18 cellular contexts compared by ENCODE assay signal in the genomic region with DNA sequence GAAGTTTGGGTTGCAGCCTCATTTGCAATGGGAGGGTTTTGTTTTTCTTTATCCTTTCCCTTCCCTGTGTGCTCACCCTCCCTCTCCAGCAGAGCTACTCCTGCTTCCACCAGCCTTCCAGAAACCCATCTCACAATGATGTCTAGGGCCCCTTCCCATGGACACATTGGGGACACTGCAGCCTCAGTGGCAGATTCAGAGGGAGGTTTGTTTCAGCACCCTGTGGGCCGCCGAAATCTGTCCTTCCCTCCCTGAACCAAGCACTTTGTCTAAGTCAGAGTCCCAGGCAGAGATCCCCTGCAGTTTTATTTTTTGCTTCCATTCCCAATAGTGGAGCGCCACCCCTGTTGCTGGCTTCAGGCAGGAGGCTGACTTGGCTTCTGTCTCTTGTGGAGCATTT. TPM values are rescaled to one million over a fixed set of nuclear protein-coding genes. Genes with fewer than 3 reads are reported as not detected.
DNase-seq lines count a peak whose midpoint lies in the region; ATAC-seq and TF ChIP-seq lines count a peak whose summit lies in the region.
"Had no signal": no experiment of that assay in that cellular context is flagged by ENCODE, and none has a peak within 500 bp of the region (broad histone marks: within the 10 kb centered on the region; RNA-seq: fewer than 3 reads in every experiment).

No MANE protein-coding gene starts in this region.

- no peaks in the 10 kb centered on the region for H3K9me3 Mint-ChIP-seq in Calu3 (ENCODE audit: low read depth, unreplicated experiment)
- H3K9me3 Mint-ChIP-seq in WTC11: no peaks in the 10 kb centered on the region
- H3K9me3 Mint-ChIP-seq: CD4-positive, alpha-beta T cell; IgD-negative memory B cell had no signal

- peak overlapping the region; percentile 62 for H3K27ac Mint-ChIP-seq in Calu3 (ENCODE audit: unreplicated experiment)
- H3K27ac Mint-ChIP-seq in WTC11: peak overlapping the region; percentile 87; the same call in 1 of the 2 replicates
- H3K27ac Mint-ChIP-seq: B cell; CD4-positive, alpha-beta T cell had no signal

- H3K27ac ChIP-seq in HEK293 (ENCODE audit: extremely low read depth, low read depth, low read length): no peak overlapping the region

- no peaks in the 10 kb centered on the region for H3K36me3 ChIP-seq in HEK293 (ENCODE audit: control insufficient read depth in 2 of 2, insufficient read depth in 1 of 2, low read length in 2 of 2)

- H3K27me3 Mint-ChIP-seq in Calu3 (ENCODE audit: unreplicated experiment) (no peaks in the 10 kb centered on the region), WTC11 (ENCODE audit: low read depth) (no peaks in the 10 kb centered on the region)

- H3K9me3 ChIP-seq in HEK293 (ENCODE audit: control insufficient read depth, insufficient read depth, low read depth, low read length): no peaks in the 10 kb centered on the region

- H3K4me3 Mint-ChIP-seq in Calu3 (ENCODE audit: low read depth, unreplicated experiment): no peak overlapping the region
- H3K4me3 Mint-ChIP-seq in WTC11: no peak overlapping the region
- H3K4me3 Mint-ChIP-seq: B cell; CD4-positive, alpha-beta T cell; IgD-negative memory B cell had no signal

- POLR2A ChIA-PET in HEK293 (lab: Yijun Ruan, JAX): no interaction called here
- POLR2A ChIA-PET in WTC11 (lab: Charles Lee): interaction anchor here (0.6 kb wide), 1 partner anchor 10 kb away, joined by 3 read pairs; no protein-coding TSS in a partner anchor

- no peak overlapping the region for H3K4me3 ChIP-seq in HEK293 (ENCODE audit: low read depth, low read length)

- intact Hi-C loops in Calu3 (cut with micrococcal nuclease; ENCODE audit: unreplicated experiment): no loop called here

- TF ChIP-seq CTCF in Calu3 (IDR thresholded peaks at IDR 0.05; ENCODE audit: unreplicated experiment) (no peak), HEK293 (tag by site-specific recombination; IDR thresholded peaks at IDR 0.05) (no peak), WTC11 (IDR thresholded peaks at IDR 0.05) (no peak)

- peaks cover 4% of the 10 kb centered on the region for H3K36me3 Mint-ChIP-seq in Calu3 (ENCODE audit: insufficient read depth, unreplicated experiment)
- H3K36me3 Mint-ChIP-seq in WTC11: no peaks in the 10 kb centered on the region
- H3K36me3 Mint-ChIP-seq: IgD-negative memory B cell had no signal

- BruUV-seq in Calu3 (replicated peaks; lab: Mats Ljungman, UMichigan): no TSS peak

- ATAC-seq in WTC11 (no peak), GM18858 (IDR thresholded peaks at IDR 0.05; ENCODE audit: unreplicated experiment) (no peak), GM21447 (IDR thresholded peaks at IDR 0.05; ENCODE audit: unreplicated experiment) (no peak), HG03571 (IDR thresholded peaks at IDR 0.05; ENCODE audit: unreplicated experiment) (no peak)

- no peaks in the 10 kb centered on the region for H3K4me1 ChIP-seq in HEK293 (ENCODE audit: control insufficient read depth, insufficient read depth, low read length)

- peaks cover 32% of the 10 kb centered on the region for H3K4me1 Mint-ChIP-seq in Calu3 (ENCODE audit: low read depth, unreplicated experiment)
- peaks cover 18% of the 10 kb centered on the region for H3K4me1 Mint-ChIP-seq in WTC11

- DNase-seq in Calu3 (no peak), WTC11 (ENCODE audit: low spot score) (no peak), iPS-NIHi7 (ENCODE audit: extremely low spot score) (peak; percentile 18), NCI-H2196 treated with DMSO at 0.1 percent for 48 hours (lab: John Stamatoyannopoulos, UW; ENCODE audit: unreplicated experiment) (no peak)
- DNase-seq: ACHN; C1 segment of cervical spinal cord; CD4-positive, alpha-beta T cell; DMS153; DMS79 treated with DMSO at 0.1 percent for 48 hours; EL; GDM1; H7 had no signal

- CTCF ChIA-PET in Calu3 (lab: Charles Lee) (no interaction called here), HEK293 (lab: Yijun Ruan, JAX) (interaction anchor here (0.6 to 5.2 kb wide), 5 partner anchors 11 to 1878 kb away, joined by 3 to 106 read pairs (median 4); no protein-coding TSS in a partner anchor), WTC11 (lab: Charles Lee) (interaction anchor here (1.0 to 3.3 kb wide), 2 partner anchors 10 to 58 kb away, joined by 4 to 16 read pairs; partner anchors contain the start of gene TAB1)

TF ChIP-seq in HEK293, 187 proteins besides CTCF, POLR2A, EP300 and RAD21 (continues in another document):
- TF ChIP-seq ZIC2 (tag by site-specific recombination; IDR thresholded peaks at IDR 0.05) (peak; percentile 58; the same call in 1 of the 2 replicates), ZBTB44 (tag by site-specific recombination; IDR thresholded peaks at IDR 0.05) (no peak), ZSCAN23 (tag by site-specific recombination; IDR thresholded peaks at IDR 0.05) (no peak), ZNF624 (tag by site-specific recombination; IDR thresholded peaks at IDR 0.05) (no peak), PRDM1 (tag by site-specific recombination; IDR thresholded peaks at IDR 0.05) (no peak), ZNF341 (tag by site-specific recombination; IDR thresholded peaks at IDR 0.05; ENCODE audit: low read depth) (peak; percentile 96), ZNF140 (tag by site-specific recombination; IDR thresholded peaks at IDR 0.05) (no peak), ZFP37 (tag by site-specific recombination; IDR thresholded peaks at IDR 0.05) (no peak), ZNF571 (tag by site-specific recombination; IDR thresholded peaks at IDR 0.05) (no peak)
- TF ChIP-seq, protein P1, sequence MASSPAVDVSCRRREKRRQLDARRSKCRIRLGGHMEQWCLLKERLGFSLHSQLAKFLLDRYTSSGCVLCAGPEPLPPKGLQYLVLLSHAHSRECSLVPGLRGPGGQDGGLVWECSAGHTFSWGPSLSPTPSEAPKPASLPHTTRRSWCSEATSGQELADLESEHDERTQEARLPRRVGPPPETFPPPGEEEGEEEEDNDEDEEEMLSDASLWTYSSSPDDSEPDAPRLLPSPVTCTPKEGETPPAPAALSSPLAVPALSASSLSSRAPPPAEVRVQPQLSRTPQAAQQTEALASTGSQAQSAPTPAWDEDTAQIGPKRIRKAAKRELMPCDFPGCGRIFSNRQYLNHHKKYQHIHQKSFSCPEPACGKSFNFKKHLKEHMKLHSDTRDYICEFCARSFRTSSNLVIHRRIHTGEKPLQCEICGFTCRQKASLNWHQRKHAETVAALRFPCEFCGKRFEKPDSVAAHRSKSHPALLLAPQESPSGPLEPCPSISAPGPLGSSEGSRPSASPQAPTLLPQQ (tag by site-specific recombination; IDR thresholded peaks at IDR 0.05): no peak

TF ChIP-seq in WTC11, 78 proteins besides CTCF, POLR2A, EP300 and RAD21 (continues in another document):
- TF ChIP-seq TEAD1 (CRISPR knock-in tag; IDR thresholded peaks at IDR 0.05) (no peak), CREB1 (CRISPR knock-in tag; IDR thresholded peaks at IDR 0.05) (no peak), TEAD4 (CRISPR knock-in tag; IDR thresholded peaks at IDR 0.05) (no peak), NFATC4 (CRISPR knock-in tag; IDR thresholded peaks at IDR 0.05) (no peak), ZNF219 (CRISPR knock-in tag; IDR thresholded peaks at IDR 0.05; ENCODE audit: borderline replicate concordance) (no peak)
- TF ChIP-seq, protein P2, sequence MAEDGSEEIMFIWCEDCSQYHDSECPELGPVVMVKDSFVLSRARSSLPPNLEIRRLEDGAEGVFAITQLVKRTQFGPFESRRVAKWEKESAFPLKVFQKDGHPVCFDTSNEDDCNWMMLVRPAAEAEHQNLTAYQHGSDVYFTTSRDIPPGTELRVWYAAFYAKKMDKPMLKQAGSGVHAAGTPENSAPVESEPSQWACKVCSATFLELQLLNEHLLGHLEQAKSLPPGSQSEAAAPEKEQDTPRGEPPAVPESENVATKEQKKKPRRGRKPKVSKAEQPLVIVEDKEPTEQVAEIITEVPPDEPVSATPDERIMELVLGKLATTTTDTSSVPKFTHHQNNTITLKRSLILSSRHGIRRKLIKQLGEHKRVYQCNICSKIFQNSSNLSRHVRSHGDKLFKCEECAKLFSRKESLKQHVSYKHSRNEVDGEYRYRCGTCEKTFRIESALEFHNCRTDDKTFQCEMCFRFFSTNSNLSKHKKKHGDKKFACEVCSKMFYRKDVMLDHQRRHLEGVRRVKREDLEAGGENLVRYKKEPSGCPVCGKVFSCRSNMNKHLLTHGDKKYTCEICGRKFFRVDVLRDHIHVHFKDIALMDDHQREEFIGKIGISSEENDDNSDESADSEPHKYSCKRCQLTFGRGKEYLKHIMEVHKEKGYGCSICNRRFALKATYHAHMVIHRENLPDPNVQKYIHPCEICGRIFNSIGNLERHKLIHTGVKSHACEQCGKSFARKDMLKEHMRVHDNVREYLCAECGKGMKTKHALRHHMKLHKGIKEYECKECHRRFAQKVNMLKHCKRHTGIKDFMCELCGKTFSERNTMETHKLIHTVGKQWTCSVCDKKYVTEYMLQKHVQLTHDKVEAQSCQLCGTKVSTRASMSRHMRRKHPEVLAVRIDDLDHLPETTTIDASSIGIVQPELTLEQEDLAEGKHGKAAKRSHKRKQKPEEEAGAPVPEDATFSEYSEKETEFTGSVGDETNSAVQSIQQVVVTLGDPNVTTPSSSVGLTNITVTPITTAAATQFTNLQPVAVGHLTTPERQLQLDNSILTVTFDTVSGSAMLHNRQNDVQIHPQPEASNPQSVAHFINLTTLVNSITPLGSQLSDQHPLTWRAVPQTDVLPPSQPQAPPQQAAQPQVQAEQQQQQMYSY (CRISPR knock-in tag; IDR thresholded peaks at IDR 0.05): no peak
- TF ChIP-seq, protein P3, sequence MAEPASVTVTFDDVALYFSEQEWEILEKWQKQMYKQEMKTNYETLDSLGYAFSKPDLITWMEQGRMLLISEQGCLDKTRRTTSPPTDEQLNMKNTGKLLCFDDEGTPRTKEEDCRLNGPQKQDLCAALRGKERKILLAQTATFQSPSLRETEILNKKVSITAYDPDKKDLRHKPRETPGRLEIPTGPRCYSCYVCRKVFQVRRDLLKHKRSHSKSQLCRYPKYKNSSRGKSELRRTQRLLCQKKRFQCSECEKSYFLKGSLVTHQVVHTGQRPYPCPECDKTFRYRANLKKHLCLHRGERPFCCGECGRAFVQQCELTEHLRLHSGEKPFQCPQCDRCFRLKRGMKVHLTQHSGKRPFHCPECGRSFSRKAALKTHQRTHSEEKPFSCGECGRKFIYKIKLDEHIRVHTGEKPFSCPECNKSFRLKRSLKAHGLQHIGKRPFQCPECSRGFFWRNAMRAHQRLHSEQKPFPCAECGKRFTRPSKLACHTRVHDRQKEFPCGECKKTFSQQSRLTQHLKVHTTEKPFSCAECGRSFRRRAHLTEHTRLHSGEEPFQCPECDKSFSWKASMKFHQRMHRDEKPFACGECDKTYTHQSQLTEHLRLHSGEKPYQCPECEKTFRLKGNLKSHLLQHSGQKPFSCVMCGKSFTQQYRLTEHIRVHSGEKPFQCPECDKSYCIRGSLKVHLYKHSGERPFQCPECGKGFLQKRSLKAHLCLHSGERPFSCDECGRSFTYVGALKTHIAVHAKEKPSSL (CRISPR knock-in tag; conservative IDR thresholded peaks at IDR 0.05): no peak

RNA-seq across cellular contexts. Expression of gene SYNGR1, which starts 8.6 kb away (rescaled TPM):
- total RNA-seq in Calu3 (2022): 12.3 and 16.8 TPM in 2 replicates
- total RNA-seq in WTC11 (2021): 26.5 to 35.3 TPM (median 28.7 TPM) in 3 replicates

RNA-seq across cellular contexts. Expression of gene RPL3, which starts 21.8 kb away (rescaled TPM):
- 977 and 1,058 TPM in 2 replicates for total RNA-seq in Calu3 (2022)
- 3,009 to 3,279 TPM (median 3,249 TPM) in 3 replicates for total RNA-seq in WTC11 (2021)

RNA-seq across cellular contexts. Expression of gene TAB1, which starts 58.4 kb away (rescaled TPM):
- 31.8 and 34.6 TPM in 2 replicates for total RNA-seq in Calu3 (2022)
- 36.8 to 38.3 TPM (median 38.0 TPM) in 3 replicates for total RNA-seq in WTC11 (2021)
